13 cellular contexts compared by ENCODE assay signal in genomic region chr3:16060945-16061344, GRCh38.
A peak's percentile ranks its signal among the peaks of the same experiment; 100 is the strongest.
DNase-seq lines count a peak whose midpoint lies in the region; ATAC-seq and TF ChIP-seq lines count a peak whose summit lies in the region.
"Had no signal": no experiment of that assay in that cellular context is flagged by ENCODE, and none has a peak within 500 bp of the region (broad histone marks: within the 10 kb centered on the region; RNA-seq: fewer than 3 reads in every experiment).

No MANE protein-coding gene starts in this region.

- no peaks in the 10 kb centered on the region for H3K36me3 Mint-ChIP-seq in CD14-positive monocyte

- intact Hi-C loops in CD14-positive monocyte (cut with micrococcal nuclease) = no loop called here

- H3K4me3 Mint-ChIP-seq in CD14-positive monocyte = no peak overlapping the region
- H3K4me3 Mint-ChIP-seq: activated CD4-positive, alpha-beta T cell treated with anti-CD3 and anti-CD28 coated beads, Interleukin-2, amount 10 ng/mL, durations not matched to agents 7 days and 5 days; B cell had no signal

- H3K27ac Mint-ChIP-seq in CD14-positive monocyte = no peak overlapping the region
- H3K27ac Mint-ChIP-seq: activated CD4-positive, alpha-beta T cell treated with anti-CD3 and anti-CD28 coated beads, Interleukin-2, amount 10 ng/mL, durations not matched to agents 7 days and 5 days; B cell had no signal

- TF ChIP-seq CTCF in foreskin fibroblast (IDR thresholded peaks at IDR 0.05; ENCODE audit: low read depth, low read length) (no peak), omental fat pad (IDR thresholded peaks at IDR 0.05) (no peak), CD14-positive monocyte (IDR thresholded peaks at IDR 0.05) (no peak)

- in situ Hi-C loops in ACHN (cut with HindIII; ENCODE audit: low pct_ligation_motif_present, low pct_unique_long_range_greater_than_20kb, low sequenced_read_pairs) = no loop called here

- no peak overlapping the region for H3K4me3 ChIP-seq in foreskin fibroblast (ENCODE audit: low read depth in 1 of 2, low read length in 2 of 2)

- peaks cover 7% of the 10 kb centered on the region for H3K4me1 Mint-ChIP-seq in CD14-positive monocyte
- H3K4me1 Mint-ChIP-seq: activated CD4-positive, alpha-beta T cell treated with anti-CD3 and anti-CD28 coated beads, Interleukin-2, amount 10 ng/mL, durations not matched to agents 7 days and 5 days; B cell had no signal

- H3K27me3 Mint-ChIP-seq in CD14-positive monocyte (ENCODE audit: low read depth in 3 of 3) = peaks cover 2 to 8% (median 2%) of the 10 kb centered on the region in 3 donors
- H3K27me3 Mint-ChIP-seq: activated CD4-positive, alpha-beta T cell treated with anti-CD3 and anti-CD28 coated beads, Interleukin-2, amount 10 ng/mL, durations not matched to agents 7 days and 5 days had no signal

- ATAC-seq in SK-N-SH treated with all-trans-retinoic acid at 6 μM for 48 hours = peak; percentile 64
- ATAC-seq in omental fat pad (ENCODE audit: low FRiP score) = peak; percentile 63
- ATAC-seq in GM21360 (IDR thresholded peaks at IDR 0.05; ENCODE audit: unreplicated experiment) = no peak

- peaks cover 0 to 4% (median 0%) of the 10 kb centered on the region in 7 donors for H3K9me3 Mint-ChIP-seq in CD14-positive monocyte
- H3K9me3 Mint-ChIP-seq: activated CD4-positive, alpha-beta T cell treated with anti-CD3 and anti-CD28 coated beads, Interleukin-2, amount 10 ng/mL, durations not matched to agents 7 days and 5 days had no signal

- DNase-seq in ACHN (peak; percentile 49), foreskin fibroblast (peak; percentile 94 to 95), omental fat pad (ENCODE audit: low spot score) (no peak), RKO (ENCODE audit: low spot score) (no peak), CD14-positive monocyte (ENCODE audit: low spot score) (no peak), SHP77 treated with DMSO at 0.1 percent for 48 hours (lab: John Stamatoyannopoulos, UW) (no peak)
- DNase-seq: activated CD4-positive, alpha-beta T cell treated with anti-CD3 and anti-CD28 coated beads, Interleukin-2, amount 10 ng/mL, durations not matched to agents 7 days and 5 days; effector memory CD4-positive, alpha-beta T cell; NCI-H774; stimulated activated CD4-positive, alpha-beta T cell treated with anti-CD3 and anti-CD28 coated beads, Interleukin-15, amount 100 ng/mL, for 24 hours had no signal

TF ChIP-seq in SK-N-SH treated with all-trans-retinoic acid at 6 μM for 48 hours, 23 proteins besides CTCF, POLR2A, EP300 and RAD21:
- TF ChIP-seq TOX (CRISPR knock-in tag; IDR thresholded peaks at IDR 0.05; ENCODE audit: borderline replicate concordance) (no peak), TSHZ2 (CRISPR knock-in tag; IDR thresholded peaks at IDR 0.05) (no peak), CSDC2 (CRISPR knock-in tag; IDR thresholded peaks at IDR 0.05) (no peak), BACH2 (CRISPR knock-in tag; IDR thresholded peaks at IDR 0.05; ENCODE audit: borderline replicate concordance) (no peak), ZNF8 (CRISPR knock-in tag; IDR thresholded peaks at IDR 0.05) (no peak), RARB (CRISPR knock-in tag; IDR thresholded peaks at IDR 0.05) (no peak), OSR1 (CRISPR knock-in tag; IDR thresholded peaks at IDR 0.05) (no peak), ISL1 (CRISPR knock-in tag; IDR thresholded peaks at IDR 0.05) (no peak), ZNF70 (CRISPR knock-in tag; IDR thresholded peaks at IDR 0.05) (no peak), ZC3H10 (CRISPR knock-in tag; IDR thresholded peaks at IDR 0.05) (no peak), SNAI2 (CRISPR knock-in tag; IDR thresholded peaks at IDR 0.05) (no peak), PPARA (CRISPR knock-in tag; IDR thresholded peaks at IDR 0.05; ENCODE audit: borderline replicate concordance) (no peak), GLIS3 (CRISPR knock-in tag; IDR thresholded peaks at IDR 0.05) (no peak), ZFP30 (CRISPR knock-in tag; IDR thresholded peaks at IDR 0.05) (no peak), ZNF565 (CRISPR knock-in tag; conservative IDR thresholded peaks at IDR 0.05; ENCODE audit: low read depth) (no peak), ARNTL (CRISPR knock-in tag; IDR thresholded peaks at IDR 0.05; ENCODE audit: borderline replicate concordance, low read depth) (no peak), ESRRG (CRISPR knock-in tag; IDR thresholded peaks at IDR 0.05) (no peak; the same call in 1 of the 2 replicates)
- TF ChIP-seq, protein P1, sequence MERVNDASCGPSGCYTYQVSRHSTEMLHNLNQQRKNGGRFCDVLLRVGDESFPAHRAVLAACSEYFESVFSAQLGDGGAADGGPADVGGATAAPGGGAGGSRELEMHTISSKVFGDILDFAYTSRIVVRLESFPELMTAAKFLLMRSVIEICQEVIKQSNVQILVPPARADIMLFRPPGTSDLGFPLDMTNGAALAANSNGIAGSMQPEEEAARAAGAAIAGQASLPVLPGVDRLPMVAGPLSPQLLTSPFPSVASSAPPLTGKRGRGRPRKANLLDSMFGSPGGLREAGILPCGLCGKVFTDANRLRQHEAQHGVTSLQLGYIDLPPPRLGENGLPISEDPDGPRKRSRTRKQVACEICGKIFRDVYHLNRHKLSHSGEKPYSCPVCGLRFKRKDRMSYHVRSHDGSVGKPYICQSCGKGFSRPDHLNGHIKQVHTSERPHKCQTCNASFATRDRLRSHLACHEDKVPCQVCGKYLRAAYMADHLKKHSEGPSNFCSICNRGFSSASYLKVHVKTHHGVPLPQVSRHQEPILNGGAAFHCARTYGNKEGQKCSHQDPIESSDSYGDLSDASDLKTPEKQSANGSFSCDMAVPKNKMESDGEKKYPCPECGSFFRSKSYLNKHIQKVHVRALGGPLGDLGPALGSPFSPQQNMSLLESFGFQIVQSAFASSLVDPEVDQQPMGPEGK (CRISPR knock-in tag; IDR thresholded peaks at IDR 0.05; ENCODE audit: borderline replicate concordance) = no peak
- TF ChIP-seq, protein P2, sequence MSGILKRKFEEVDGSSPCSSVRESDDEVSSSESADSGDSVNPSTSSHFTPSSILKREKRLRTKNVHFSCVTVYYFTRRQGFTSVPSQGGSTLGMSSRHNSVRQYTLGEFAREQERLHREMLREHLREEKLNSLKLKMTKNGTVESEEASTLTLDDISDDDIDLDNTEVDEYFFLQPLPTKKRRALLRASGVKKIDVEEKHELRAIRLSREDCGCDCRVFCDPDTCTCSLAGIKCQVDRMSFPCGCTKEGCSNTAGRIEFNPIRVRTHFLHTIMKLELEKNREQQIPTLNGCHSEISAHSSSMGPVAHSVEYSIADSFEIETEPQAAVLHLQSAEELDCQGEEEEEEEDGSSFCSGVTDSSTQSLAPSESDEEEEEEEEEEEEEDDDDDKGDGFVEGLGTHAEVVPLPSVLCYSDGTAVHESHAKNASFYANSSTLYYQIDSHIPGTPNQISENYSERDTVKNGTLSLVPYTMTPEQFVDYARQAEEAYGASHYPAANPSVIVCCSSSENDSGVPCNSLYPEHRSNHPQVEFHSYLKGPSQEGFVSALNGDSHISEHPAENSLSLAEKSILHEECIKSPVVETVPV (CRISPR knock-in tag; IDR thresholded peaks at IDR 0.05) = no peak
- TF ChIP-seq, protein P3, sequence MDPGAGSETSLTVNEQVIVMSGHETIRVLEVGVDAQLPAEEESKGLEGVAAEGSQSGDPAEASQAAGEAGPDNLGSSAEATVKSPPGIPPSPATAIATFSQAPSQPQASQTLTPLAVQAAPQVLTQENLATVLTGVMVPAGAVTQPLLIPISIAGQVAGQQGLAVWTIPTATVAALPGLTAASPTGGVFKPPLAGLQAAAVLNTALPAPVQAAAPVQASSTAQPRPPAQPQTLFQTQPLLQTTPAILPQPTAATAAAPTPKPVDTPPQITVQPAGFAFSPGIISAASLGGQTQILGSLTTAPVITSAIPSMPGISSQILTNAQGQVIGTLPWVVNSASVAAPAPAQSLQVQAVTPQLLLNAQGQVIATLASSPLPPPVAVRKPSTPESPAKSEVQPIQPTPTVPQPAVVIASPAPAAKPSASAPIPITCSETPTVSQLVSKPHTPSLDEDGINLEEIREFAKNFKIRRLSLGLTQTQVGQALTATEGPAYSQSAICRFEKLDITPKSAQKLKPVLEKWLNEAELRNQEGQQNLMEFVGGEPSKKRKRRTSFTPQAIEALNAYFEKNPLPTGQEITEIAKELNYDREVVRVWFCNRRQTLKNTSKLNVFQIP (CRISPR knock-in tag; IDR thresholded peaks at IDR 0.05; ENCODE audit: borderline replicate concordance, low read depth) = no peak

Comparison
In these comparisons a context has a peak if more than half of its experiments do, and no peak if none do; other contexts are left out.
1. DNase-seq: peak in ACHN (single experiment) and foreskin fibroblast (2 of 2); none in omental fat pad (single experiment), RKO (single experiment), CD14-positive monocyte (single experiment) and SHP77 treated with DMSO at 0.1 percent for 48 hours (single experiment).